1 cellular context compared by ENCODE assay signal in genomic region chr12:52980773-52981423, GRCh38.
A peak's percentile ranks its signal among the peaks of the same experiment; 100 is the strongest.
TF ChIP-seq lines count a peak whose summit lies in the region.

No MANE protein-coding gene starts in this region.

TF ChIP-seq in HepG2, 621 proteins besides CTCF, POLR2A, EP300 and RAD21 (continued from another document and continues in another):
- TF ChIP-seq DMTF1 (CRISPR knock-in tag; IDR thresholded peaks at IDR 0.05) = no peak
- TF ChIP-seq GABPB1 (CRISPR knock-in tag; IDR thresholded peaks at IDR 0.05) = no peak
- TF ChIP-seq ZNF224 (CRISPR knock-in tag; IDR thresholded peaks at IDR 0.05) = no peak
- no peak for TF ChIP-seq KDM1A (CRISPR knock-in tag; IDR thresholded peaks at IDR 0.05)
- TF ChIP-seq FOSL2 (CRISPR knock-in tag; IDR thresholded peaks at IDR 0.05) = peak; percentile 77
- TF ChIP-seq FOXP4 (CRISPR knock-in tag; IDR thresholded peaks at IDR 0.05) = 0 out of 2 replicates have a peak, but pooled peaks have one; percentile 12
- no peak for TF ChIP-seq ZNF75D (CRISPR knock-in tag; IDR thresholded peaks at IDR 0.05; ENCODE audit: borderline replicate concordance)
- TF ChIP-seq ZFP90 (CRISPR knock-in tag; IDR thresholded peaks at IDR 0.05; ENCODE audit: borderline replicate concordance) = 0 out of 2 replicates have a peak, but pooled peaks have one; percentile 45
- peak; percentile 41; the same call in 1 of the 2 replicates for TF ChIP-seq ATF2 (CRISPR knock-in tag; IDR thresholded peaks at IDR 0.05)
- TF ChIP-seq NFKB2 (CRISPR knock-in tag; IDR thresholded peaks at IDR 0.05; ENCODE audit: borderline replicate concordance) = no peak
- 0 out of 2 replicates have a peak, but pooled peaks have one; percentile 60 for TF ChIP-seq RELA (CRISPR knock-in tag; IDR thresholded peaks at IDR 0.05)
- TF ChIP-seq SATB2 (CRISPR knock-in tag; IDR thresholded peaks at IDR 0.05) = no peak
- TF ChIP-seq AFF4 (CRISPR knock-in tag; IDR thresholded peaks at IDR 0.05) = no peak
- TF ChIP-seq SIX1 (CRISPR knock-in tag; IDR thresholded peaks at IDR 0.05; ENCODE audit: borderline replicate concordance) = no peak
- TF ChIP-seq ZFYVE20 (CRISPR knock-in tag; IDR thresholded peaks at IDR 0.05; ENCODE audit: borderline replicate concordance, low read depth) = no peak
- TF ChIP-seq KDM5B (CRISPR knock-in tag; IDR thresholded peaks at IDR 0.05; ENCODE audit: borderline replicate concordance) = peak; percentile 50; the same call in 1 of the 2 replicates
- no peak for TF ChIP-seq HOMEZ (CRISPR knock-in tag; IDR thresholded peaks at IDR 0.05; ENCODE audit: low read depth)
- TF ChIP-seq HBP1 (CRISPR knock-in tag; IDR thresholded peaks at IDR 0.05; ENCODE audit: low read depth) = peak; percentile 79
- no peak for TF ChIP-seq TCF12 (IDR thresholded peaks at IDR 0.05)
- TF ChIP-seq TCF12 (CRISPR knock-in tag; IDR thresholded peaks at IDR 0.05) = 0 out of 2 replicates have a peak, but pooled peaks have one; percentile 61
- TF ChIP-seq GTF2F1 (IDR thresholded peaks at IDR 0.05; ENCODE audit: low read length) = no peak
- peak; percentile 38; the same call in 1 of the 2 replicates for TF ChIP-seq TFDP1 (CRISPR knock-in tag; IDR thresholded peaks at IDR 0.05; ENCODE audit: borderline replicate concordance)
- peak; percentile 68; the same call in 1 of the 2 replicates for TF ChIP-seq ZBTB25 (CRISPR knock-in tag; IDR thresholded peaks at IDR 0.05)
- peak; percentile 58 for TF ChIP-seq YY1 (IDR thresholded peaks at IDR 0.05; ENCODE audit: insufficient read depth, insufficient replicate concordance, low read depth, low read length)
- TF ChIP-seq PLRG1 (conservative IDR thresholded peaks at IDR 0.05) = no peak
- no peak for TF ChIP-seq FOXK2 (IDR thresholded peaks at IDR 0.05)
- TF ChIP-seq PRDM4 (CRISPR knock-in tag; IDR thresholded peaks at IDR 0.05; ENCODE audit: borderline replicate concordance) = no peak
- TF ChIP-seq ATF7-NPFF (CRISPR knock-in tag; IDR thresholded peaks at IDR 0.05; ENCODE audit: low read depth) = peak; percentile 32; the same call in 1 of the 2 replicates
- TF ChIP-seq ZNF569 (CRISPR knock-in tag; IDR thresholded peaks at IDR 0.05; ENCODE audit: borderline replicate concordance) = no peak
- TF ChIP-seq HMGXB4 (CRISPR knock-in tag; IDR thresholded peaks at IDR 0.05; ENCODE audit: borderline replicate concordance in 1 of 2, low read depth in 1 of 2) = peak; percentile 92 to 94
- TF ChIP-seq SALL1 (CRISPR knock-in tag; IDR thresholded peaks at IDR 0.05) = peak; percentile 78
- TF ChIP-seq TFDP2 (CRISPR knock-in tag; IDR thresholded peaks at IDR 0.05) = no peak
- TF ChIP-seq TCF7L2 (IDR thresholded peaks at IDR 0.05; ENCODE audit: low read depth, low read length) = no peak
- 0 out of 2 replicates have a peak, but pooled peaks have one; percentile 65 for TF ChIP-seq ARNT2 (CRISPR knock-in tag; IDR thresholded peaks at IDR 0.05; ENCODE audit: low read depth)
